Comparison of ENCODE assay signal across 4 cellular contexts in genomic region chr1:161626445-161627139, GRCh38. TPM values are rescaled to one million over a fixed set of nuclear protein-coding genes. Genes with fewer than 3 reads are reported as not detected.
"Had no signal": no experiment of that assay in that cellular context is flagged by ENCODE, and none has a peak within 500 bp of the region (broad histone marks: within the 10 kb centered on the region; RNA-seq: fewer than 3 reads in every experiment).

No MANE protein-coding gene starts in this region.

RNA-seq across cellular contexts. Expression of gene FCGR3B, which starts 4.4 kb away (rescaled TPM):
- total RNA-seq: activated T-helper 2 cell treated with anti-CD3 and anti-CD28 coated beads, Interferon-gamma antibody, Interleukin-2, Interleukin-4, amounts not matched to agents 10 μg/mL and 5 μg/mL and 100 μg/mL, durations not matched to agents 14 hours and 24 hours and 36 hours; foreskin keratinocyte; neural crest cell; smooth muscle cell had no signal

RNA-seq across cellular contexts. Expression of gene FCGR2B, which starts 36.4 kb away (rescaled TPM):
- total RNA-seq: activated T-helper 2 cell treated with anti-CD3 and anti-CD28 coated beads, Interferon-gamma antibody, Interleukin-2, Interleukin-4, amounts not matched to agents 10 μg/mL and 5 μg/mL and 100 μg/mL, durations not matched to agents 14 hours and 24 hours and 36 hours; foreskin keratinocyte; neural crest cell; smooth muscle cell had no signal
